In the genomic region with DNA sequence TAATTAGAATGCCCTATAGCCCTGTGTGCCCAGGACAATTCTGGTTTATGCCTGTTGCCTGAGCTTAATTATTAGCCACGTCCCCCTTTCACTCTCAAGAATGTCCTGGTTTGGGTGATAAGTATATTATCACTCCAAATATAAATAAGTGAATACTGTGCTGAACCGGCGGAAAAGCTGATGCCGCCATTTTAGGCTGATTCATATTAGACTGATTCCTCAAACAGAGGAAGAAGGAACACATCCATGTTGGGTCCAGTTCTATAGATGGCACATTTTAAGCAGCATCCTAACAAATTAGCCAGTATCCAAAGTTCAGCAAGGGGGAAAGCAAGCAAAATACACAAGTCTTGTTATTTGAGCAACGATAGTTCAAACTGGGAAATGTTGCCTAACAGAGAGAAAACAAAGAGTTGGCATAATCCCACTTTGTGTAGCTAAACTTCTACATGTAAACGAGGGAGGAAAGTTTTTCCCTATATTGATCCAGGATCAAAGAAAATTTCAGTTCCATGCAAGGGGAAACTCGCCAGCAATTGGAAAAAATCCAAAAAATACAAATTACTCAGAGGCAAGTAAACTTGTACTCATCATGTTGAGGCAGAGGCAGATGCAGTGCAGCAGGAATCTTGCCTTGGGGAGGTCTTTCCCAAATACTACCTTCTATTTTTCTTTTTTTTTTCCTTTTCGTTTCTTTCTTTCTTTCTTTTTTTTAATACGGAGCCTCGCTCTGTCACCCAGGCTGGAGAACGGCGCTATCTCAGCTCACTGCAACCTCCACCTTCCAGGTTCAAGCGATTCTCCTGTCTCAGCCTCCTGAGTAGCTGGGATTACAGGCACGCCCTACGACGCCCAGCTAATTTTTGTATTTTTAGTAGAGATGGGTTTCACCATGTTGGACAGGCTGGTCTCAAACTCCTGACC, we compare ENCODE assay signal across 17 cellular contexts.
DNase-seq lines count a peak whose midpoint lies in the region; FAIRE-seq and TF ChIP-seq lines count a peak whose summit lies in the region.
"Had no signal": no experiment of that assay in that cellular context is flagged by ENCODE, and none has a peak within 500 bp of the region (broad histone marks: within the 10 kb centered on the region; RNA-seq: fewer than 3 reads in every experiment).

No MANE protein-coding gene starts in this region.

- no peak for FAIRE-seq in kidney (lab: Jason Lieb, UNC)
- FAIRE-seq: A204.1 had no signal

- TF ChIP-seq CTCF in mammary epithelial cell (conservative IDR thresholded peaks at IDR 0.05 in 1 of 2, IDR thresholded peaks at IDR 0.05 in 1 of 2; ENCODE audit: extremely low read depth in 1 of 2, insufficient read depth in 1 of 2, low read depth in 1 of 2, low read length in 2 of 2) (no peak), kidney (IDR thresholded peaks at IDR 0.05; ENCODE audit: borderline replicate concordance, extremely low read depth, insufficient read depth) (no peak)

- no peak overlapping the region for H3K4me3 ChIP-seq in ACC112 (ENCODE audit: low read depth, low read length)
- H3K4me3 ChIP-seq in MG63, result no peak overlapping the region
- peak overlapping the region in 1 of 3 experiments; percentile 13 for H3K4me3 ChIP-seq in mammary epithelial cell (replicated peaks in 1 of 3; ENCODE audit: insufficient read depth in 1 of 3, low read depth in 2 of 3, low read length in 3 of 3)
- peak overlapping the region; percentile 1 to 33 for H3K4me3 ChIP-seq in kidney (ENCODE audit: low read length in 2 of 2)

- intact Hi-C loops in mammary epithelial cell (cut with micrococcal nuclease), result no loop called here
- intact Hi-C loops in kidney (cut with DNase I), result no loop called here
- intact Hi-C loops in cardiac septum (cut with DNase I), result no loop called here
- intact Hi-C loops in activated naive CD4-positive, alpha-beta T cell treated with anti-CD3 and anti-CD28 coated beads for 36 hours (cut with micrococcal nuclease), result no loop called here

- H2AFZ ChIP-seq in ACC112 (ENCODE audit: low read length, unreplicated experiment), result peak overlapping the region; percentile 2
- no peak overlapping the region for H2AFZ ChIP-seq in mammary epithelial cell (ENCODE audit: low read depth, low read length)

- no peak overlapping the region for H3K9ac ChIP-seq in mammary epithelial cell (ENCODE audit: insufficient read depth, low read length)
- no peak overlapping the region for H3K9ac ChIP-seq in kidney (ENCODE audit: low read length in 2 of 2)

- CTCF ChIA-PET in mammary epithelial cell (lab: Charles Lee; ENCODE audit: low non-redundant PET), result no interaction called here
- CTCF ChIA-PET in activated naive CD4-positive, alpha-beta T cell treated with anti-CD3 and anti-CD28 coated beads for 36 hours (lab: Charles Lee), result interaction anchor here (0.6 to 1.3 kb wide), 2 partner anchors 9 to 595 kb away, joined by 3 read pairs; no protein-coding TSS in a partner anchor

- H3K36me3 ChIP-seq in ACC112 (ENCODE audit: insufficient read depth, low read length) (no peaks in the 10 kb centered on the region), MG63 (no peaks in the 10 kb centered on the region), mammary epithelial cell (ENCODE audit: insufficient read depth, low read length) (no peaks in the 10 kb centered on the region), kidney (ENCODE audit: control insufficient read depth in 1 of 2, insufficient read depth in 2 of 2, low read length in 2 of 2) (no peaks in the 10 kb centered on the region)

- BruUV-seq in mammary epithelial cell (replicated peaks; lab: Mats Ljungman, UMichigan), result no TSS peak

- H3K4me2 ChIP-seq in mammary epithelial cell (ENCODE audit: insufficient read depth, low read depth, low read length), result peak overlapping the region; percentile 39

- H3K27ac ChIP-seq in ACC112 (ENCODE audit: low read depth, low read length), result no peak overlapping the region
- H3K27ac ChIP-seq in mammary epithelial cell (ENCODE audit: insufficient read depth, low read depth, low read length), result no peak overlapping the region
- peak overlapping the region in 1 of 2 donors; percentile 72 for H3K27ac ChIP-seq in kidney (ENCODE audit: low read depth in 2 of 2, low read length in 2 of 2)

- dilution Hi-C loops in mammary epithelial cell (cut with HindIII; ENCODE audit: low sequenced_read_pairs), result no loop called here

- no peaks in the 10 kb centered on the region for H3K27me3 ChIP-seq in ACC112 (ENCODE audit: insufficient read depth, low read length)
- H3K27me3 ChIP-seq in MG63, result no peaks in the 10 kb centered on the region
- no peaks in the 10 kb centered on the region for H3K27me3 ChIP-seq in mammary epithelial cell (ENCODE audit: insufficient read depth, low read length)

- H3K79me2 ChIP-seq in ACC112 (ENCODE audit: control insufficient read depth, insufficient read depth, low read length, unreplicated experiment) (no peaks in the 10 kb centered on the region), mammary epithelial cell (ENCODE audit: insufficient read depth, low read length) (peaks cover 25% of the 10 kb centered on the region)

- peaks cover 17% of the 10 kb centered on the region for H3K36me3 Mint-ChIP-seq in activated naive CD4-positive, alpha-beta T cell treated with anti-CD3 and anti-CD28 coated beads for 36 hours (ENCODE audit: low read depth)

- peak; percentile 19 for DNase-seq in MG63
- DNase-seq in mammary epithelial cell, result peak; percentile 65
- no peak for DNase-seq in kidney
- no peak for DNase-seq in cardiac septum (ENCODE audit: low spot score)
- no peak for DNase-seq in activated naive CD4-positive, alpha-beta T cell treated with anti-CD3 and anti-CD28 coated beads for 36 hours
- DNase-seq in NCI-H1694 treated with DMSO at 0.1 percent for 48 hours (lab: John Stamatoyannopoulos, UW), result no peak
- no peak for DNase-seq in superior temporal gyrus (ENCODE audit: extremely low spot score)
- DNase-seq: activated CD4-positive, alpha-beta T cell treated with anti-CD3 and anti-CD28 coated beads, Interleukin-2, amount 10 ng/mL, durations not matched to agents 7 days and 5 days; activated T-cell treated with anti-CD3 and anti-CD28 coated beads for 4 hours; left ventricle myocardium superior; NCI-H774; SHP77 treated with DMSO at 0.1 percent for 48 hours had no signal

- H3K27ac Mint-ChIP-seq in activated naive CD4-positive, alpha-beta T cell treated with anti-CD3 and anti-CD28 coated beads for 36 hours, result no peak overlapping the region
- H3K27ac Mint-ChIP-seq: activated CD4-positive, alpha-beta T cell treated with anti-CD3 and anti-CD28 coated beads, Interleukin-2, amount 10 ng/mL, durations not matched to agents 7 days and 5 days; activated naive CD4-positive, alpha-beta T cell treated with anti-CD3 and anti-CD28 coated beads, Interleukin-2, amount 50 U/mL, for 72 hours; progenitor cell of endocrine pancreas; T-helper 2 cell treated with Interferon-gamma antibody and Interleukin-4, amounts not matched to agents 5 μg/mL and 100 μg/mL, for 36 hours had no signal

- WGBS in mammary epithelial cell (ENCODE audit: low coverage, missing lambda C conversion rate), result 44% methylated on average over 14 of the region's 16 CpGs

- H3K9me3 ChIP-seq in MG63 (peaks cover 7% of the 10 kb centered on the region; the same call in 1 of the 2 replicates), mammary epithelial cell (replicated peaks; ENCODE audit: insufficient read depth, low read length) (no peaks in the 10 kb centered on the region), kidney (ENCODE audit: control insufficient read depth in 1 of 2, low read length in 2 of 2) (peaks cover 0 to 8% of the 10 kb centered on the region in 2 donors)

- H3K9me3 Mint-ChIP-seq in activated naive CD4-positive, alpha-beta T cell treated with anti-CD3 and anti-CD28 coated beads for 36 hours, result peaks cover 18% of the 10 kb centered on the region

- H3K27me3 Mint-ChIP-seq in activated naive CD4-positive, alpha-beta T cell treated with anti-CD3 and anti-CD28 coated beads for 36 hours (ENCODE audit: low read depth), result no peaks in the 10 kb centered on the region
- H3K27me3 Mint-ChIP-seq: activated CD4-positive, alpha-beta T cell treated with anti-CD3 and anti-CD28 coated beads, Interleukin-2, amount 10 ng/mL, durations not matched to agents 7 days and 5 days; progenitor cell of endocrine pancreas had no signal

- H4K20me1 ChIP-seq in mammary epithelial cell (ENCODE audit: insufficient read depth, low read length), result no peaks in the 10 kb centered on the region

- peaks cover 11% of the 10 kb centered on the region for H3K4me1 ChIP-seq in ACC112 (ENCODE audit: control insufficient read depth, insufficient read depth, low read length, unreplicated experiment)
- H3K4me1 ChIP-seq in mammary epithelial cell (ENCODE audit: insufficient read depth, low read length), result peaks cover 24% of the 10 kb centered on the region
- H3K4me1 ChIP-seq in kidney (ENCODE audit: control insufficient read depth in 1 of 2, insufficient read depth in 1 of 2, low read depth in 1 of 2, low read length in 2 of 2), result peaks cover 5 to 11% of the 10 kb centered on the region in 2 donors

- peaks cover 28% of the 10 kb centered on the region for H3K4me1 Mint-ChIP-seq in activated naive CD4-positive, alpha-beta T cell treated with anti-CD3 and anti-CD28 coated beads for 36 hours (ENCODE audit: low read depth)

- no peak overlapping the region for H3K4me3 Mint-ChIP-seq in activated naive CD4-positive, alpha-beta T cell treated with anti-CD3 and anti-CD28 coated beads for 36 hours
- H3K4me3 Mint-ChIP-seq: activated CD4-positive, alpha-beta T cell treated with anti-CD3 and anti-CD28 coated beads, Interleukin-2, amount 10 ng/mL, durations not matched to agents 7 days and 5 days; T-helper 2 cell treated with Interferon-gamma antibody and Interleukin-4, amounts not matched to agents 5 μg/mL and 100 μg/mL, for 36 hours had no signal

- in situ Hi-C loops in mammary epithelial cell (cut with MboI; ENCODE audit: low sequenced_read_pairs in 2 of 2), result no loop called here

Comparison
In these comparisons a context has a peak if more than half of its experiments do, and no peak if none do; other contexts are left out.
1. H3K4me3 ChIP-seq: peak in kidney (2 of 2); none in ACC112 (single experiment) and MG63 (single experiment).
2. DNase-seq: peak in MG63 (single experiment) and mammary epithelial cell (single experiment); none in kidney (single experiment), cardiac septum (single experiment), activated naive CD4-positive, alpha-beta T cell treated with anti-CD3 and anti-CD28 coated beads for 36 hours (single experiment), NCI-H1694 treated with DMSO at 0.1 percent for 48 hours (single experiment) and superior temporal gyrus (single experiment).